1 cellular context compared by ENCODE assay signal in genomic region chr20:5524886-5525285, GRCh38.
TF ChIP-seq lines count a peak whose summit lies in the region.

No MANE protein-coding gene starts in this region.

TF ChIP-seq in HEK293, 187 proteins besides CTCF, POLR2A, EP300 and RAD21 (continued from another document):
- no peak for TF ChIP-seq INSM2 (tag by site-specific recombination; IDR thresholded peaks at IDR 0.05)
- no peak for TF ChIP-seq ZFP3 (tag by site-specific recombination; IDR thresholded peaks at IDR 0.05; ENCODE audit: low read depth)
- TF ChIP-seq TRIM28 (IDR thresholded peaks at IDR 0.05; ENCODE audit: borderline replicate concordance, low read length): no peak
- no peak for TF ChIP-seq ZNF645 (tag by site-specific recombination; IDR thresholded peaks at IDR 0.05)
- no peak for TF ChIP-seq ZNF155 (tag by site-specific recombination; IDR thresholded peaks at IDR 0.05)
- TF ChIP-seq, protein P1, sequence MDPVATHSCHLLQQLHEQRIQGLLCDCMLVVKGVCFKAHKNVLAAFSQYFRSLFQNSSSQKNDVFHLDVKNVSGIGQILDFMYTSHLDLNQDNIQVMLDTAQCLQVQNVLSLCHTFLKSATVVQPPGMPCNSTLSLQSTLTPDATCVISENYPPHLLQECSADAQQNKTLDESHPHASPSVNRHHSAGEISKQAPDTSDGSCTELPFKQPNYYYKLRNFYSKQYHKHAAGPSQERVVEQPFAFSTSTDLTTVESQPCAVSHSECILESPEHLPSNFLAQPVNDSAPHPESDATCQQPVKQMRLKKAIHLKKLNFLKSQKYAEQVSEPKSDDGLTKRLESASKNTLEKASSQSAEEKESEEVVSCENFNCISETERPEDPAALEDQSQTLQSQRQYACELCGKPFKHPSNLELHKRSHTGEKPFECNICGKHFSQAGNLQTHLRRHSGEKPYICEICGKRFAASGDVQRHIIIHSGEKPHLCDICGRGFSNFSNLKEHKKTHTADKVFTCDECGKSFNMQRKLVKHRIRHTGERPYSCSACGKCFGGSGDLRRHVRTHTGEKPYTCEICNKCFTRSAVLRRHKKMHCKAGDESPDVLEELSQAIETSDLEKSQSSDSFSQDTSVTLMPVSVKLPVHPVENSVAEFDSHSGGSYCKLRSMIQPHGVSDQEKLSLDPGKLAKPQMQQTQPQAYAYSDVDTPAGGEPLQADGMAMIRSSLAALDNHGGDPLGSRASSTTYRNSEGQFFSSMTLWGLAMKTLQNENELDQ (tag by site-specific recombination; IDR thresholded peaks at IDR 0.05; ENCODE audit: low read depth): no peak
- no peak for TF ChIP-seq ZBTB6 (tag by site-specific recombination; IDR thresholded peaks at IDR 0.05)
